Comparison of ENCODE assay signal across 8 cellular contexts in the genomic region with DNA sequence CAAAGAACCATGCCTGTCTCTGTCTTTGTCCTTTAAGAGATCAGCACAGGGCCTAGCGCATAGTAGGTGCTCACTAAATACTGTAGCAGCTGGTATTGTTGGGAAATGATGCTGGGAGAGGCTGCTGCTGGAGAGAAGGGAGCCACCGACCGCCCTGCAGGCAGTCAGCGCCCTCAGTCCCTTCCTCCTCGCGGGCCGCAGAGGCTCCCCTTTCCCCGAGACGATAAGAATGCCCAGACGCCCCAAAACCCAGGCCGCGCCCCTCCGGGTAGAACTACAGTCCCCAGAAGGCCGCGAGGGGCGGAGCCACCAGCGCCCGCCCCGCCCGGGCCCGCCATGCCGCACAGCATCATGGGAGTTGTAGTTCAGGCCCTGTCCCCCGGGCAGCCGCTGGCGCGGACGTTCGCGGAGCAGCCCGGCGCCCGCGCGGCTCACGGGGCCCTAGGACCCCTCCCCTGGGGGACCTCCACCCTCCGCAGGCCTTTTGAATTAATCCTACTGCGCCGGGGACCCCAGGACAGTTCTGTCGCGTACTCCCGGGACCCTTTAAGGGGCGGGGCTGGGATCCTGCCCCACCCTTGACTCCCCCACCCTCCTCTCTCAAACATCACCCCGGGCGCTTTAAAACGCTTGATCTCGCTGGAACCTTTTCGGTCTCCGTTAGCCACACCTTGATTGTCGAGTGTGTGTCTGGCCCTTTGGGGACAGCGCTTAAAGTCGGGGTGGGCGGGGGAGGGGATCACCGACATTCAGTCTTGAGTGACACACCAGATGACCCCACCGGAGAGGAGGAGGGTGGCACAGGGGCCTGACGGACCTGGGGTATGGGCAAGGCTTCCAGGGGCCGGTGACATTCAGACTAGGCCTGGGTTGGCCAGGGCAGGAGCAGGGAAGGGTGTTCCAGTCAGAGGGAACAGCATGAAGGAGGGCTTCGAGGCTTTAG.
DNase-seq lines count a peak whose midpoint lies in the region; ATAC-seq lines count a peak whose summit lies in the region.

No MANE protein-coding gene starts in this region.

- H3K4me1 Mint-ChIP-seq in memory B cell: no peaks in the 10 kb centered on the region

- H3K27me3 Mint-ChIP-seq in memory B cell: peaks cover 4% of the 10 kb centered on the region

- peak; percentile 75 for ATAC-seq in HG03064 (IDR thresholded peaks at IDR 0.05; ENCODE audit: low read depth, unreplicated experiment)
- ATAC-seq in memory B cell (ENCODE audit: low read depth): peak; percentile 99

- H3K36me3 Mint-ChIP-seq in memory B cell: peaks cover 2% of the 10 kb centered on the region

- DNase-seq in NCI-H2081 (lab: John Stamatoyannopoulos, UW): peak; percentile 56 to 69
- DNase-seq in NCI-H2081 treated with DMSO at 0.1 percent for 48 hours (lab: John Stamatoyannopoulos, UW): no peak
- peak; percentile 85 for DNase-seq in NCI-H774 (lab: John Stamatoyannopoulos, UW)
- peak; percentile 78 to 88 for DNase-seq in activated CD8-positive, alpha-beta memory T cell treated with anti-CD3 and anti-CD28 coated beads for 1 hour (ENCODE audit: extremely low read depth in 1 of 2, low read depth in 1 of 2)
- peak; percentile 92 for DNase-seq in effector CD4-positive, alpha-beta T cell
- peak; percentile 93 to 99 for DNase-seq in memory B cell (ENCODE audit: low spot score in 2 of 2)
- peak; percentile 79 to 87 (median 85) for DNase-seq in stimulated activated CD4-positive, alpha-beta T cell treated with anti-CD3 and anti-CD28 coated beads, TNF-alpha, amount 100 ng/mL, for 4 hours (ENCODE audit: low read depth in 3 of 3)

- no peak overlapping the region for H3K27ac Mint-ChIP-seq in memory B cell

- H3K4me3 Mint-ChIP-seq in memory B cell: peak overlapping the region; percentile 85

- H3K9me3 Mint-ChIP-seq in memory B cell: no peaks in the 10 kb centered on the region
